ENCODE assay signal across 12 cellular contexts in genomic region chr6:149230729-149231434, GRCh38.
DNase-seq lines count a peak whose midpoint lies in the region; ATAC-seq, FAIRE-seq and TF ChIP-seq lines count a peak whose summit lies in the region.
"Had no signal": no experiment of that assay in that cellular context is flagged by ENCODE, and none has a peak within 500 bp of the region (broad histone marks: within the 10 kb centered on the region; RNA-seq: fewer than 3 reads in every experiment).

No MANE protein-coding gene starts in this region.

- H3K79me2 ChIP-seq in OCI-LY3 (ENCODE audit: low read length), result no peaks in the 10 kb centered on the region

- H3K27me3 ChIP-seq in OCI-LY3 (ENCODE audit: low read depth, low read length) (no peaks in the 10 kb centered on the region), gastrocnemius medialis (no peaks in the 10 kb centered on the region)

- H2AFZ ChIP-seq in OCI-LY3 (ENCODE audit: low read depth, low read length), result no peak overlapping the region; the same call in 1 of the 2 replicates

- peak overlapping the region; percentile 22; the same call in 1 of the 2 replicates for H3K9ac ChIP-seq in OCI-LY3 (ENCODE audit: low read length)

- no peaks in the 10 kb centered on the region for H4K20me1 ChIP-seq in OCI-LY3 (ENCODE audit: insufficient read depth, low read length)

- DNase-seq in GM18507 (ENCODE audit: extremely low spot score, insufficient read length, low read depth) (no peak), medulla oblongata (ENCODE audit: extremely low spot score) (peak; percentile 79), gastrocnemius medialis (no peak), NCI-H226 (no peak), NCI-H524 treated with DMSO at 0.1 percent for 48 hours (lab: John Stamatoyannopoulos, UW) (no peak)
- DNase-seq: activated T-cell treated with anti-CD3 and anti-CD28 coated beads, Interleukin-2, amount 50 U/mL, for 48 hours; CD4-positive, alpha-beta memory T cell; NCI-H146; NCI-H774 had no signal

- H3K36me3 ChIP-seq in OCI-LY3 (replicated peaks; ENCODE audit: low read depth, low read length) (no peaks in the 10 kb centered on the region), gastrocnemius medialis (no peaks in the 10 kb centered on the region)

- TF ChIP-seq POLR2A in gastrocnemius medialis (IDR thresholded peaks at IDR 0.05), result no peak

- intact Hi-C loops in gastrocnemius medialis (cut with DNase I; ENCODE audit: low total_unique reads), result no loop called here

- H3K9me3 ChIP-seq in OCI-LY3 (ENCODE audit: insufficient read depth, low read length), result no peaks in the 10 kb centered on the region
- H3K9me3 ChIP-seq in gastrocnemius medialis, result no peaks in the 10 kb centered on the region

- H3K27ac ChIP-seq in OCI-LY3 (ENCODE audit: low read length) (peak overlapping the region; percentile 32), gastrocnemius medialis (no peak overlapping the region)

- ATAC-seq in GM21786 (IDR thresholded peaks at IDR 0.05; ENCODE audit: unreplicated experiment) (peak; percentile 34), gastrocnemius medialis (no peak)
- ATAC-seq: activated CD4-positive, CD25-positive, alpha-beta regulatory T cell treated with anti-CD3 and anti-CD28 coated beads, Interleukin-2, amount 50 U/mL, for 24 hours had no signal

- peak overlapping the region; percentile 76 for H3K4me2 ChIP-seq in OCI-LY3 (ENCODE audit: low read length)

- peak; percentile 60 for FAIRE-seq in GM18507 (lab: Jason Lieb, UNC)

- in situ Hi-C loops in gastrocnemius medialis (cut with MboI; ENCODE audit: low sequenced_read_pairs in 4 of 4), result no loop called here

- H3K4me3 ChIP-seq in OCI-LY3 (ENCODE audit: low read length) (peak overlapping the region; percentile 41; the same call in 1 of the 2 replicates), gastrocnemius medialis (no peak overlapping the region)

- TF ChIP-seq CTCF in OCI-LY3 (IDR thresholded peaks at IDR 0.05; ENCODE audit: low read depth, low read length) (no peak), gastrocnemius medialis (IDR thresholded peaks at IDR 0.05 in 4 of 5, conservative IDR thresholded peaks at IDR 0.05 in 1 of 5) (no peak)

- H3K4me1 ChIP-seq in OCI-LY3 (ENCODE audit: low read length) (peaks cover 64% of the 10 kb centered on the region), gastrocnemius medialis (no peaks in the 10 kb centered on the region)
